8 cellular contexts compared by ENCODE assay signal in the genomic region with DNA sequence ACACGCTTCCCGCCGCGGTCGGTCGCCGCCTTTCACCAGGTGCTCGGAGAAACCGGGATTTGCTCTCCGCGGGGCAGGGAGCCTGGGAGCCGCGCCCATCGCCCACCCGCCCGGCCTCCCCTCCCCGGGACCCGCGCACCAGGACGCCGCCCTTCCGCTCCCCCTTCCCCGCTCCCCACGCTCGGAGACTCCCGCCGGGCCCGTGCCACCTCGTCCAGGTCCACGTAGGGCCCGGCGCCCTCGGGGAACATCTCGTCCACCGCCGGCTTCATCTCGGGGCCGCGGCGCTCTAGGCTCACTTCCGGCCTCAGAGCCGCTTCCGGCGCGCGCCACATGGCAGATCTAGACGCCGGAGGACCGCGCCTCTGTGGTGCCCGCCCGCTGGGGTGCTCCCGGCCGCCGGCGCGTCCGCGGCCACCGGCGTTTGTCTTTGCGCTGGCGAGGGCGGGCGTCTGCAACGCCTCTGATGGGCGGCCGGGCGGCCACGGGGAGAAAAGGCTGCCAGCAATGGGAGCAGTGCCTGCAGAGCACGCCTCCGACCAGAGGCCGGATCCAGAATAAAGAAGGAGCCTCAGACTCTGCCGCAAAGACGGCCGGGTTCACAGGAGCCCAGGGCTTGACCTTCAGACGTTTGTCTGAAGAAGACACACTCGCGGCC. TPM values are rescaled to one million over a fixed set of nuclear protein-coding genes. Genes with fewer than 3 reads are reported as not detected.
A peak's percentile ranks its signal among the peaks of the same experiment; 100 is the strongest.
DNase-seq lines count a peak whose midpoint lies in the region; ATAC-seq, FAIRE-seq and TF ChIP-seq lines count a peak whose summit lies in the region.

A gene (minus strand): TSS at position 293 of the 658 bp plus-strand sequence. CDS start 21 bp downstream, at position 272.

- peaks cover 17% of the 10 kb centered on the region for H3K4me1 Mint-ChIP-seq in T-helper 2 cell treated with Interferon-gamma antibody and Interleukin-4, amounts not matched to agents 5 μg/mL and 100 μg/mL, for 36 hours (ENCODE audit: low read depth)

- H3K27ac ChIP-seq in right cardiac atrium (ENCODE audit: low read length) = peak within 1 kb of the TSS; percentile 63

- peak; percentile 98 for DNase-seq in GM13977 (ENCODE audit: low spot score)
- peak; percentile 36 for DNase-seq in NCI-H1694 (lab: John Stamatoyannopoulos, UW)
- DNase-seq in T-helper 2 cell treated with Interferon-gamma antibody and Interleukin-4, amounts not matched to agents 5 μg/mL and 100 μg/mL, for 36 hours (ENCODE audit: low spot score) = peak; percentile 84
- peak in 56 of 58 donors; percentile 27 to 91 (median 75) for DNase-seq in anterior cingulate cortex (lab: John Stamatoyannopoulos, UW)
- peak; percentile 88 to 96 (median 95) for DNase-seq in right cardiac atrium
- peak; percentile 85 for DNase-seq in putamen (ENCODE audit: low spot score)
- DNase-seq in urothelium cell line (ENCODE audit: low spot score) = peak; percentile 96

- peak within 1 kb of the TSS; percentile 93 for H3K4me3 ChIP-seq in right cardiac atrium (ENCODE audit: low read length)

- no peaks in the 10 kb centered on the region for H3K9me3 ChIP-seq in right cardiac atrium (ENCODE audit: control insufficient read depth, low read length)

- peak within 1 kb of the TSS; percentile 88 for H3K27ac Mint-ChIP-seq in T-helper 2 cell treated with Interferon-gamma antibody and Interleukin-4, amounts not matched to agents 5 μg/mL and 100 μg/mL, for 36 hours

- H3K4me3 Mint-ChIP-seq in T-helper 2 cell treated with Interferon-gamma antibody and Interleukin-4, amounts not matched to agents 5 μg/mL and 100 μg/mL, for 36 hours = peak within 1 kb of the TSS; percentile 85

- intact Hi-C loops in right cardiac atrium (cut with DNase I) = no loop called here

- FAIRE-seq in urothelium cell line (lab: Jason Lieb, UNC) = peak; percentile 92

- H3K4me1 ChIP-seq in right cardiac atrium (ENCODE audit: control insufficient read depth, insufficient read depth, low read length) = peaks cover 8% of the 10 kb centered on the region

- WGBS in right cardiac atrium = under 1% methylated on average over 79 of the region's 79 CpGs

- ATAC-seq in HG02852 (IDR thresholded peaks at IDR 0.05; ENCODE audit: unreplicated experiment) = peak; percentile 93
- peak; percentile 96 to 98 for ATAC-seq in right cardiac atrium

- H3K36me3 Mint-ChIP-seq in T-helper 2 cell treated with Interferon-gamma antibody and Interleukin-4, amounts not matched to agents 5 μg/mL and 100 μg/mL, for 36 hours (ENCODE audit: low read depth) = peaks cover 13% of the 10 kb centered on the region

- no peaks in the 10 kb centered on the region for H3K9me3 Mint-ChIP-seq in T-helper 2 cell treated with Interferon-gamma antibody and Interleukin-4, amounts not matched to agents 5 μg/mL and 100 μg/mL, for 36 hours

- in situ Hi-C loops in GM13977 (cut with MboI; ENCODE audit: low pct_unique_long_range_greater_than_20kb, low sequenced_read_pairs, unreplicated experiment) = no loop called here

- no peaks in the 10 kb centered on the region for H3K27me3 Mint-ChIP-seq in T-helper 2 cell treated with Interferon-gamma antibody and Interleukin-4, amounts not matched to agents 5 μg/mL and 100 μg/mL, for 36 hours (ENCODE audit: low read depth)

- H3K27me3 ChIP-seq in right cardiac atrium (ENCODE audit: control insufficient read depth, insufficient read depth) = no peaks in the 10 kb centered on the region

- no peak for TF ChIP-seq CTCF in GM13977 (IDR thresholded peaks at IDR 0.05; ENCODE audit: extremely low read depth, insufficient read depth, missing control alignments)

RNA-seq across cellular contexts. Expression of the gene that starts here (rescaled TPM):
- total RNA-seq in right cardiac atrium = 100 to 1,000 TPM; 172 to 220 (median 185) TPM
- polyA plus RNA-seq in right cardiac atrium = 618 TPM

Comparison
In these comparisons a context has a peak if more than half of its experiments do, and no peak if none do; other contexts are left out.
1. Peak in every context shown above with its lines: DNase-seq, ATAC-seq, H3K4me3 ChIP-seq and H3K27ac ChIP-seq.
2. DNase-seq: peak in every context shown above with its lines; median percentile 98 in GM13977; 96 in urothelium cell line; 95 in right cardiac atrium; 85 in putamen; 84 in T-helper 2 cell treated with Interferon-gamma antibody and Interleukin-4, amounts not matched to agents 5 μg/mL and 100 μg/mL, for 36 hours; 75 in anterior cingulate cortex; 36 in NCI-H1694.